In genomic region chr10:84966708-84967441, GRCh38 we compare ENCODE assay signal across 1 cellular context.
TF ChIP-seq lines count a peak whose summit lies in the region.

No MANE protein-coding gene starts in this region.

TF ChIP-seq in GM23338, 12 proteins besides CTCF, POLR2A, EP300 and RAD21 (continued from another document):
- TF ChIP-seq ZNF462 (CRISPR knock-in tag; IDR thresholded peaks at IDR 0.05) = no peak
- TF ChIP-seq REST (IDR thresholded peaks at IDR 0.05; ENCODE audit: unreplicated experiment) = no peak
- TF ChIP-seq STAT1 (IDR thresholded peaks at IDR 0.05; ENCODE audit: unreplicated experiment) = no peak
- TF ChIP-seq ZNF331 (CRISPR knock-in tag; IDR thresholded peaks at IDR 0.05; ENCODE audit: low read depth) = no peak
- no peak for TF ChIP-seq POLR2AphosphoS5 (IDR thresholded peaks at IDR 0.05; ENCODE audit: low read depth)
- no peak for TF ChIP-seq ETS1 (IDR thresholded peaks at IDR 0.05)
- no peak for TF ChIP-seq JUNB (IDR thresholded peaks at IDR 0.05; ENCODE audit: unreplicated experiment)
- TF ChIP-seq EZH2phosphoT487 (IDR thresholded peaks at IDR 0.05; ENCODE audit: unreplicated experiment) = no peak
- no peak for TF ChIP-seq NANOG (IDR thresholded peaks at IDR 0.05; ENCODE audit: borderline replicate concordance)
